16 cellular contexts compared by ENCODE assay signal in genomic region chr15:32979710-32980109, GRCh38.
A peak's percentile ranks its signal among the peaks of the same experiment; 100 is the strongest.
DNase-seq lines count a peak whose midpoint lies in the region; ATAC-seq and TF ChIP-seq lines count a peak whose summit lies in the region.
"Had no signal": no experiment of that assay in that cellular context is flagged by ENCODE, and none has a peak within 500 bp of the region (broad histone marks: within the 10 kb centered on the region; RNA-seq: fewer than 3 reads in every experiment).

No MANE protein-coding gene starts in this region.

- H3K4me3 Mint-ChIP-seq in T-cell = no peak overlapping the region
- H3K4me3 Mint-ChIP-seq: brain; CD14-positive monocyte; stimulated activated naive CD8-positive, alpha-beta T cell treated with anti-CD3 and anti-CD28 coated beads, Interleukin-15, amount 100 ng/mL, for 72 hours had no signal

- H3K27ac Mint-ChIP-seq in T-cell = no peak overlapping the region
- H3K27ac Mint-ChIP-seq: brain; CD14-positive monocyte; stimulated activated naive CD8-positive, alpha-beta T cell treated with anti-CD3 and anti-CD28 coated beads, Interleukin-15, amount 100 ng/mL, for 72 hours had no signal

- POLR2A ChIA-PET in T-cell (lab: Charles Lee) = interaction anchor here (0.6 to 0.7 kb wide), 2 partner anchors 10 to 20 kb away, joined by 3 read pairs; no protein-coding TSS in a partner anchor

- H3K27me3 Mint-ChIP-seq in T-cell = peaks cover 0 to 6% of the 10 kb centered on the region in 2 donors
- H3K27me3 Mint-ChIP-seq: brain had no signal

- H3K36me3 Mint-ChIP-seq in T-cell = no peaks in the 10 kb centered on the region
- H3K36me3 Mint-ChIP-seq: brain, CD14-positive monocyte had no signal

- DNase-seq in AG09309 (ENCODE audit: low read depth) (peak; percentile 84), HS-27A (ENCODE audit: low read depth) (peak; percentile 59), astrocyte of the hippocampus (ENCODE audit: low read depth, low spot score) (peak; percentile 94), hepatic stellate cell (ENCODE audit: low spot score) (peak; percentile 49), NCI-H510A (lab: John Stamatoyannopoulos, UW) (no peak), T-helper 9 cell (no peak), T-cell (no peak)
- DNase-seq: activated CD4-positive, alpha-beta T cell treated with anti-CD3 and anti-CD28 coated beads for 48 hours; activated T-cell treated with anti-CD3 and anti-CD28 coated beads, Interleukin-2, amount 50 U/mL, for 48 hours; Kasumi-1; NCI-H2029; right cardiac atrium; stimulated activated naive CD8-positive, alpha-beta T cell treated with anti-CD3 and anti-CD28 coated beads, Interleukin-15, amount 100 ng/mL, for 72 hours had no signal

- no peak for ATAC-seq in HG03025 (IDR thresholded peaks at IDR 0.05; ENCODE audit: low FRiP score, unreplicated experiment)
- no peak for ATAC-seq in T-cell (replicated peaks in 1 of 4)
- ATAC-seq: right cardiac atrium; stimulated activated naive CD8-positive, alpha-beta T cell treated with anti-CD3 and anti-CD28 coated beads, Interleukin-15, amount 100 ng/mL, for 72 hours had no signal

- H3K4me1 Mint-ChIP-seq in T-cell = peaks cover 0 to 14% (median 0%) of the 10 kb centered on the region in 3 donors
- H3K4me1 Mint-ChIP-seq: brain; CD14-positive monocyte; stimulated activated naive CD8-positive, alpha-beta T cell treated with anti-CD3 and anti-CD28 coated beads, Interleukin-15, amount 100 ng/mL, for 72 hours had no signal

- TF ChIP-seq CTCF in AG09309 (IDR thresholded peaks at IDR 0.05; ENCODE audit: control insufficient read depth, insufficient read depth, low read depth, low read length, missing control alignments) = no peak

- no peaks in the 10 kb centered on the region for H3K9me3 Mint-ChIP-seq in T-cell
- H3K9me3 Mint-ChIP-seq: brain; CD14-positive monocyte; stimulated activated naive CD8-positive, alpha-beta T cell treated with anti-CD3 and anti-CD28 coated beads, Interleukin-15, amount 100 ng/mL, for 72 hours had no signal

- CTCF ChIA-PET in T-cell (lab: Charles Lee) = no interaction called here

- peak overlapping the region; percentile 8; the same call in 1 of the 2 replicates for H3K4me3 ChIP-seq in AG09309 (ENCODE audit: control insufficient read depth, low read depth, low read length)

Comparison
In these comparisons a context has a peak if more than half of its experiments do, and no peak if none do; other contexts are left out.
1. DNase-seq: peak in AG09309 (single experiment), HS-27A (single experiment), astrocyte of the hippocampus (single experiment) and hepatic stellate cell (single experiment); none in NCI-H510A (single experiment), T-helper 9 cell (single experiment) and T-cell (0 of 34).